15 cellular contexts compared by ENCODE assay signal in the genomic region with DNA sequence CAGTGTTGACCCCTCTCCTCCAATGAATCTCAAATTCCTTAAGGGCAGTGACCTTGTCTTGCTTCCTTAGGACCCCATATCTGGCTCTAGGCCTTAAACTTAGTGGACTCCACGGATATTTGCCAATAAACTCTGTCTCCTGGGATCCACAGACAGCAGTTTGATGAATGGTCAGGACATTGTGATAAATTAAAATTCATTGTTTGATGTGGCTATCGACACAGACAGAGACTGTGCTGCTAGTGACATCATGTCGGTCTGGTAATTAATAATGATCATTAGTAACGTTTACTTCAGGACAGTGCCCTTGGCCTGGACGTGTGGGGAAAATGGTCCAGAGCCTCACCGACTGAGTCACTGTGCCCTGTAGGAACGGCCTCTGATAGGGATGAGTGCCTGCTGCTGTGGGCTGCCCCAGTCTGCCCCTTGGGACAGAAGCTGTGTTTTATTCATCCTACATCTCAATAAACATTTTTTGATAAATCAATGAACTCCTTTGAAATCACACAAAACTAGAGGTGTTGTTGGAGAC. TPM values are rescaled to one million over a fixed set of nuclear protein-coding genes. Genes with fewer than 3 reads are reported as not detected.
DNase-seq lines count a peak whose midpoint lies in the region; ATAC-seq, FAIRE-seq and TF ChIP-seq lines count a peak whose summit lies in the region.
"Had no signal": no experiment of that assay in that cellular context is flagged by ENCODE, and none has a peak within 500 bp of the region (broad histone marks: within the 10 kb centered on the region; RNA-seq: fewer than 3 reads in every experiment).

No MANE protein-coding gene starts in this region.

- 86 to 90% methylated on average over 7 of the region's 7 CpGs for WGBS in thyroid gland, 2 donors

- no peak for TF ChIP-seq POLR2A in thyroid gland (IDR thresholded peaks at IDR 0.05)

- H3K27me3 ChIP-seq in left ventricle myocardium inferior (ENCODE audit: low read depth) (no peaks in the 10 kb centered on the region), keratinocyte (ENCODE audit: control insufficient read depth, extremely low read depth, insufficient read depth, low read length) (no peaks in the 10 kb centered on the region), thyroid gland (no peaks in the 10 kb centered on the region)

- no peak overlapping the region for H2AFZ ChIP-seq in keratinocyte (ENCODE audit: control insufficient read depth, low read length)

- peak overlapping the region; percentile 71 for H3K9ac ChIP-seq in keratinocyte (ENCODE audit: control insufficient read depth, extremely low read depth, insufficient read depth, low read length)

- H3K27ac ChIP-seq in left ventricle myocardium inferior (replicated peaks) (peak overlapping the region; percentile 69), VCaP (0 out of 2 replicates have a peak overlapping the region, but pooled peaks have one; percentile 19), keratinocyte (ENCODE audit: control insufficient read depth, insufficient read depth, low read length) (peak overlapping the region; percentile 94), thyroid gland (peak overlapping the region; percentile 70 to 91 (median 88))

- H3K4me3 ChIP-seq in left ventricle myocardium inferior: no peak overlapping the region
- H3K4me3 ChIP-seq in keratinocyte (ENCODE audit: control insufficient read depth in 2 of 3, extremely low read depth in 1 of 3, insufficient read depth in 2 of 3, low read depth in 1 of 3, low read length in 3 of 3): no peak overlapping the region
- H3K4me3 ChIP-seq in thyroid gland (replicated peaks in 1 of 3): no peak overlapping the region

- H3K36me3 ChIP-seq in left ventricle myocardium inferior (no peaks in the 10 kb centered on the region), keratinocyte (ENCODE audit: control insufficient read depth in 2 of 2, extremely low read depth in 1 of 2, insufficient read depth in 2 of 2, low read length in 2 of 2) (no peaks in the 10 kb centered on the region), thyroid gland (no peaks in the 10 kb centered on the region)

- no peaks in the 10 kb centered on the region for H3K9me1 ChIP-seq in keratinocyte (ENCODE audit: control insufficient read depth, extremely low read depth, insufficient read depth, low read length)

- TF ChIP-seq CTCF in left ventricle myocardium inferior (IDR thresholded peaks at IDR 0.05; ENCODE audit: borderline replicate concordance) (no peak), VCaP (conservative IDR thresholded peaks at IDR 0.05) (no peak), keratinocyte (optimal IDR thresholded peaks at IDR 0.05 in 1 of 3, IDR thresholded peaks at IDR 0.05 in 1 of 3, conservative IDR thresholded peaks at IDR 0.05 in 1 of 3; ENCODE audit: extremely low read depth in 1 of 3, insufficient read depth in 2 of 3, low read length in 3 of 3) (no peak), thyroid gland (IDR thresholded peaks at IDR 0.05) (no peak), D721Med (IDR thresholded peaks at IDR 0.05; ENCODE audit: insufficient read depth, missing control alignments) (no peak)

- no peak for ATAC-seq in HG03039 (IDR thresholded peaks at IDR 0.05; ENCODE audit: unreplicated experiment)
- ATAC-seq: T-cell had no signal

- H3K4me1 ChIP-seq in left ventricle myocardium inferior: peaks cover 22% of the 10 kb centered on the region
- H3K4me1 ChIP-seq in keratinocyte (ENCODE audit: control insufficient read depth, extremely low read depth, insufficient read depth, low read length): peaks cover 21% of the 10 kb centered on the region
- H3K4me1 ChIP-seq in thyroid gland: peaks cover 26 to 55% of the 10 kb centered on the region in 2 donors

- no peaks in the 10 kb centered on the region for H3K9me3 ChIP-seq in left ventricle myocardium inferior (replicated peaks)
- no peaks in the 10 kb centered on the region for H3K9me3 ChIP-seq in keratinocyte (ENCODE audit: control insufficient read depth, low read depth, low read length)
- H3K9me3 ChIP-seq in thyroid gland: no peaks in the 10 kb centered on the region

- no peaks in the 10 kb centered on the region for H4K20me1 ChIP-seq in keratinocyte (ENCODE audit: control insufficient read depth, extremely low read depth, insufficient read depth, low read length)

- H3K4me2 ChIP-seq in keratinocyte (ENCODE audit: control insufficient read depth, extremely low read depth, insufficient read depth, low read depth, low read length): peak overlapping the region; percentile 80

- intact Hi-C loops in left ventricle myocardium inferior (cut with micrococcal nuclease) (no loop called here), cardiac septum (cut with DNase I) (no loop called here), thyroid gland (cut with DNase I) (no loop called here)

- FAIRE-seq in keratinocyte (lab: Jason Lieb, UNC) (no peak), D721Med (lab: Jason Lieb, UNC) (no peak)
- FAIRE-seq: endometrium had no signal

- no peak for DNase-seq in left ventricle myocardium inferior
- no peak for DNase-seq in cardiac septum (ENCODE audit: low spot score)
- no peak for DNase-seq in keratinocyte (ENCODE audit: low read depth, low spot score)
- DNase-seq in thyroid gland: no peak
- DNase-seq in D721Med (ENCODE audit: insufficient read length, low spot score): no peak
- DNase-seq in DMS53 (lab: John Stamatoyannopoulos, UW): no peak
- DNase-seq: AML-193; amniotic stem cell; MV-4-11; NCI-H524 treated with DMSO at 0.1 percent for 48 hours; stimulated activated naive CD4-positive, alpha-beta T cell; T-cell had no signal

- dilution Hi-C loops in keratinocyte (cut with MboI; ENCODE audit: extremely low pct_ligation_motif_present, low sequenced_read_pairs): no loop called here

- H3K79me2 ChIP-seq in keratinocyte (ENCODE audit: control insufficient read depth, insufficient read depth, low read length): no peaks in the 10 kb centered on the region

RNA-seq across cellular contexts. Expression of a gene that starts 5.2 kb away (rescaled TPM):
- 19.6 TPM for total RNA-seq in left ventricle myocardium inferior
- total RNA-seq in cardiac septum: 18.6 TPM
- polyA plus RNA-seq in keratinocyte: 25.7 to 56.9 TPM (median 30.1 TPM) in 3 replicates
- polyA plus RNA-seq in keratinocyte (2011; ENCODE audit: low read depth): 4.2 TPM
- polyA plus RNA-seq in keratinocyte (2011; cell fraction: cytosol; rRNA removed): 27.5 and 28.1 TPM in 2 replicates
- polyA plus RNA-seq in keratinocyte (2011; cell fraction: nucleus; rRNA removed): 71.1 and 81.7 TPM in 2 replicates
- polyA plus RNA-seq in keratinocyte (2012; ENCODE audit: low replicate concordance): 26.9 and 40.8 TPM in 2 replicates
- 68.8 to 145 TPM (median 94.2 TPM) in 3 replicates for polyA minus RNA-seq in keratinocyte
- polyA minus RNA-seq in keratinocyte (2011; cell fraction: cytosol; rRNA and poly(A)+ RNA removed): 75.6 TPM
- polyA minus RNA-seq in keratinocyte (2011; cell fraction: nucleus; rRNA and poly(A)+ RNA removed): 77.8 and 93.9 TPM in 2 replicates
- 10 to 100 TPM; 73.1 to 91.2 (median 80.7) TPM for total RNA-seq in thyroid gland

RNA-seq across cellular contexts. Expression of a gene that starts 27.0 kb away (rescaled TPM):
- total RNA-seq in left ventricle myocardium inferior (2.5 TPM), cardiac septum (not detected), thyroid gland (under 1 TPM in 1 of 4 donors, not detected in 3; 0.67 TPM)
- polyA plus RNA-seq in keratinocyte: 2.3 to 13.7 TPM (median 12.4 TPM) in 3 replicates
- polyA plus RNA-seq in keratinocyte (2011; ENCODE audit: low read depth): 0.41 TPM
- polyA plus RNA-seq in keratinocyte (2011; cell fraction: cytosol; rRNA removed): 1.9 and 3.3 TPM in 2 replicates
- 1.0 and 1.2 TPM in 2 replicates for polyA plus RNA-seq in keratinocyte (2011; cell fraction: nucleus; rRNA removed)
- 0.21 and 8.1 TPM in 2 replicates for polyA plus RNA-seq in keratinocyte (2012; ENCODE audit: low replicate concordance)
- polyA minus RNA-seq in keratinocyte: 0.79 to 6.7 TPM (median 5.5 TPM) in 3 replicates
- 3.6 TPM for polyA minus RNA-seq in keratinocyte (2011; cell fraction: cytosol; rRNA and poly(A)+ RNA removed)
- 0.70 and 0.84 TPM in 2 replicates for polyA minus RNA-seq in keratinocyte (2011; cell fraction: nucleus; rRNA and poly(A)+ RNA removed)

Comparison
In these comparisons a context has a peak if more than half of its experiments do, and no peak if none do; other contexts are left out.
1. H3K27ac ChIP-seq: peak in every context shown above with its lines; median percentile 94 in keratinocyte; 88 in thyroid gland; 69 in left ventricle myocardium inferior; 19 in VCaP.